ENCODE assay signal across 1 cellular context in genomic region chr5:133969654-133970324, GRCh38.
TF ChIP-seq lines count a peak whose summit lies in the region.

No MANE protein-coding gene starts in this region.

TF ChIP-seq in HepG2, 621 proteins besides CTCF, POLR2A, EP300 and RAD21 (continued from another document and continues in another):
- TF ChIP-seq ZNF609 (CRISPR knock-in tag; IDR thresholded peaks at IDR 0.05; ENCODE audit: borderline replicate concordance) (no peak), PHB2 (IDR thresholded peaks at IDR 0.05; ENCODE audit: partially characterized antibody) (no peak), NCOA1 (CRISPR knock-in tag; IDR thresholded peaks at IDR 0.05) (no peak), PTBP1 (IDR thresholded peaks at IDR 0.05; ENCODE audit: low read depth, low read length, poor library complexity, severe bottlenecking) (no peak), SKI (IDR thresholded peaks at IDR 0.05; ENCODE audit: partially characterized antibody) (no peak), ZSCAN5A (CRISPR knock-in tag; IDR thresholded peaks at IDR 0.05; ENCODE audit: borderline replicate concordance) (peak; percentile 49; the same call in 1 of the 2 replicates), E2F2 (CRISPR knock-in tag; IDR thresholded peaks at IDR 0.05; ENCODE audit: borderline replicate concordance) (no peak), ZNF337 (CRISPR knock-in tag; IDR thresholded peaks at IDR 0.05; ENCODE audit: borderline replicate concordance, low read depth) (no peak), U2AF2 (IDR thresholded peaks at IDR 0.05; ENCODE audit: low read depth, low read length) (no peak), PATZ1 (CRISPR knock-in tag; IDR thresholded peaks at IDR 0.05) (no peak), DZIP1 (CRISPR knock-in tag; IDR thresholded peaks at IDR 0.05) (no peak), MTF2 (CRISPR knock-in tag; IDR thresholded peaks at IDR 0.05; ENCODE audit: borderline replicate concordance) (no peak), ZNF570 (CRISPR knock-in tag; IDR thresholded peaks at IDR 0.05; ENCODE audit: borderline replicate concordance) (no peak), ZEB1 (IDR thresholded peaks at IDR 0.05; ENCODE audit: insufficient replicate concordance, low read depth) (no peak), THAP8 (CRISPR knock-in tag; IDR thresholded peaks at IDR 0.05; ENCODE audit: borderline replicate concordance) (no peak), SUZ12 (IDR thresholded peaks at IDR 0.05; ENCODE audit: low read depth, low read length) (no peak), ETS1 (CRISPR knock-in tag; IDR thresholded peaks at IDR 0.05) (no peak), SMAD9 (CRISPR knock-in tag; IDR thresholded peaks at IDR 0.05) (no peak), HOXA3 (CRISPR knock-in tag; IDR thresholded peaks at IDR 0.05) (no peak), THAP11 (CRISPR knock-in tag; IDR thresholded peaks at IDR 0.05) (peak; percentile 42), ZNF235 (CRISPR knock-in tag; IDR thresholded peaks at IDR 0.05; ENCODE audit: borderline replicate concordance) (no peak), ZNF660 (CRISPR knock-in tag; IDR thresholded peaks at IDR 0.05; ENCODE audit: borderline replicate concordance, low read depth) (no peak), SETDB1 (CRISPR knock-in tag; IDR thresholded peaks at IDR 0.05; ENCODE audit: borderline replicate concordance) (no peak), ZNF318 (CRISPR knock-in tag; IDR thresholded peaks at IDR 0.05) (no peak), ZBTB4 (CRISPR knock-in tag; IDR thresholded peaks at IDR 0.05; ENCODE audit: borderline replicate concordance) (no peak), TBX3 (IDR thresholded peaks at IDR 0.05; ENCODE audit: borderline replicate concordance) (no peak)
